Comparison of ENCODE assay signal across 12 cellular contexts in genomic region chrX:140034916-140035315, GRCh38.
DNase-seq lines count a peak whose midpoint lies in the region; ATAC-seq and TF ChIP-seq lines count a peak whose summit lies in the region.
"Had no signal": no experiment of that assay in that cellular context is flagged by ENCODE, and none has a peak within 500 bp of the region (broad histone marks: within the 10 kb centered on the region; RNA-seq: fewer than 3 reads in every experiment).

No MANE protein-coding gene starts in this region.

- intact Hi-C loops in PC-3 (cut with micrococcal nuclease): no loop called here
- intact Hi-C loops in esophagus squamous epithelium (cut with DNase I): no loop called here

- peak overlapping the region; percentile 64; the same call in 1 of the 2 replicates for H2AFZ ChIP-seq in PC-3 (ENCODE audit: low read length)

- H3K4me1 ChIP-seq in PC-3 (ENCODE audit: insufficient read depth, low read length) (0 out of 2 replicates have a peak, but pooled peaks cover under 1% of the 10 kb centered on the region), esophagus squamous epithelium (no peaks in the 10 kb centered on the region)
- H3K4me1 ChIP-seq: thyroid gland had no signal

- H3K4me3 ChIP-seq in PC-3 (ENCODE audit: low read length): no peak overlapping the region
- H3K4me3 ChIP-seq in fibroblast of mammary gland (ENCODE audit: control insufficient read depth, low read depth, low read length): no peak overlapping the region
- no peak overlapping the region for H3K4me3 ChIP-seq in esophagus squamous epithelium
- H3K4me3 ChIP-seq: thyroid gland had no signal

- H3K27ac ChIP-seq in PC-3 (ENCODE audit: low read length): no peak overlapping the region
- H3K27ac ChIP-seq in esophagus squamous epithelium: no peak overlapping the region
- H3K27ac ChIP-seq: thyroid gland had no signal

- 6 to 18% methylated on average over 4 of the region's 4 CpGs for WGBS in esophagus squamous epithelium, 2 donors

- ATAC-seq in GM18868 (IDR thresholded peaks at IDR 0.05; ENCODE audit: unreplicated experiment) (peak; percentile 54), PC-3 (no peak), GM18873 (IDR thresholded peaks at IDR 0.05; ENCODE audit: low FRiP score, unreplicated experiment) (no peak), HG03108 (IDR thresholded peaks at IDR 0.05; ENCODE audit: unreplicated experiment) (no peak)

- H4K20me1 ChIP-seq in PC-3 (ENCODE audit: low read length): no peaks in the 10 kb centered on the region

- TF ChIP-seq POLR2A in esophagus squamous epithelium (IDR thresholded peaks at IDR 0.05): no peak

- no peaks in the 10 kb centered on the region for H3K27me3 ChIP-seq in PC-3 (ENCODE audit: low read length)
- H3K27me3 ChIP-seq in esophagus squamous epithelium: no peaks in the 10 kb centered on the region
- H3K27me3 ChIP-seq: thyroid gland had no signal

- no peaks in the 10 kb centered on the region for H3K9me2 ChIP-seq in PC-3 (replicated peaks; ENCODE audit: low read length)

- no peaks in the 10 kb centered on the region for H3F3A ChIP-seq in PC-3 (ENCODE audit: low read length, unreplicated experiment)

- peak overlapping the region; percentile 31; the same call in 1 of the 2 replicates for H3K4me2 ChIP-seq in PC-3 (ENCODE audit: low read length)

- no peaks in the 10 kb centered on the region for H3K36me3 ChIP-seq in PC-3 (ENCODE audit: low read depth, low read length)
- H3K36me3 ChIP-seq in esophagus squamous epithelium: no peaks in the 10 kb centered on the region
- H3K36me3 ChIP-seq: thyroid gland had no signal

- no peak overlapping the region for H3K9ac ChIP-seq in PC-3 (ENCODE audit: low read length)

- BruUV-seq in PC-3 (replicated peaks; lab: Mats Ljungman, UMichigan): no TSS peak

- CTCF ChIA-PET in PC-3 (lab: Charles Lee): interaction anchor here (1.0 kb wide), 1 partner anchor 66 kb away, joined by 3 read pairs; no protein-coding TSS in a partner anchor

- TF ChIP-seq CTCF in PC-3 (conservative IDR thresholded peaks at IDR 0.05; ENCODE audit: low read depth, low read length) (peak; percentile 66), fibroblast of mammary gland (conservative IDR thresholded peaks at IDR 0.05; ENCODE audit: control insufficient read depth, insufficient read depth, low read depth, low read length) (peak; percentile 8), esophagus squamous epithelium (IDR thresholded peaks at IDR 0.05) (no peak)

- no peaks in the 10 kb centered on the region for H3K79me2 ChIP-seq in PC-3 (ENCODE audit: low read length)

- DNase-seq in AG08396 (ENCODE audit: low spot score): peak; percentile 8
- peak; percentile 33 for DNase-seq in PC-3
- DNase-seq in fibroblast of mammary gland (ENCODE audit: low read depth): no peak
- no peak for DNase-seq in esophagus squamous epithelium (lab: John Stamatoyannopoulos, UW)
- DNase-seq in NCI-H774 (lab: John Stamatoyannopoulos, UW): no peak
- DNase-seq: activated naive CD4-positive, alpha-beta T cell treated with anti-CD3 and anti-CD28 coated beads for 36 hours; CD4-positive, alpha-beta T cell; effector CD4-positive, alpha-beta T cell; thyroid gland had no signal

- POLR2A ChIA-PET in PC-3 (lab: Charles Lee; ENCODE audit: unreplicated experiment): no interaction called here

- H3K9me3 ChIP-seq in PC-3 (ENCODE audit: low read length): no peaks in the 10 kb centered on the region
- H3K9me3 ChIP-seq in esophagus squamous epithelium: peaks cover 0 to 1% (median 0%) of the 10 kb centered on the region in 3 donors
- H3K9me3 ChIP-seq: thyroid gland had no signal

Comparison
In these comparisons a context has a peak if more than half of its experiments do, and no peak if none do; other contexts are left out.
1. DNase-seq: peak in AG08396 (single experiment) and PC-3 (single experiment); none in fibroblast of mammary gland (single experiment), esophagus squamous epithelium (single experiment) and NCI-H774 (single experiment).
2. CTCF ChIP-seq: peak in PC-3 (single experiment) and fibroblast of mammary gland (single experiment); none in esophagus squamous epithelium (0 of 6).